9 cellular contexts compared by ENCODE assay signal in the genomic region with DNA sequence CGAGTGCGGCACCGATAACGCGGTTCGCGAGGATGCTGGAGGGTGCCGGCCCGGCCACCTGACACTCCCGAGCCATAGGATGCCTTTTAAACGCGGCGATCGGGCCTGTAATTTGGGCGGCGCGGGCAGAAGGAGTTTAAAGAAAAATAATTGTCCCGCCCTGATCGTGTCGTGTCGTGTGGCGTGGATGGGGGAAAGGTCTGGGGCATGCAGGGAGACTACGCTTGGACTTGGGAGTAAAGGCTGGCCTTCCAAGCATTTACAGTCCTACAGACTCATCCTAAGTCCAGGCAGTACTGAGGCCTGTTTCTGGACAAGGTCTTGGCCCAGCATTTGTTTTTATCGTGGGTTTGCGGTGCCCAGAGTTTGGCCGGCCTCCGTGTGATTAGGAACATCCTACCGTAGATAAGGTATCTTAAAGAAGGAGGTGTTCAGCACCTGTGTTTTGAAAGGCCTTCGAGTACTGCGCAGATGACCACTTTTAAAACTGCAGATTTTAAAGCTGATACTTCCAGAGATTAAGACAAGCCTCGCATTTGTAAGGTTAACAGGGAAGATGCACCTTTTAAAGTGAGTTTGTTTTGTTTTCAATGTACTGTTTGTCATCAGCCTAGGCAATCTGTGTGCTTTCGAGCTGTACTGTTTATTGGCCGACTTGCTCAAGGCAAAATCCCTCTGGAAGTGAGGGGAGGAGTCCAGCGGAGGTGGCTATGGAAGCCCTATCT. TPM values are rescaled to one million over a fixed set of nuclear protein-coding genes. Genes with fewer than 3 reads are reported as not detected.
A peak's percentile ranks its signal among the peaks of the same experiment; 100 is the strongest.
DNase-seq lines count a peak whose midpoint lies in the region; ATAC-seq, FAIRE-seq and TF ChIP-seq lines count a peak whose summit lies in the region.
"Had no signal": no experiment of that assay in that cellular context is flagged by ENCODE, and none has a peak within 500 bp of the region (broad histone marks: within the 10 kb centered on the region; RNA-seq: fewer than 3 reads in every experiment).

No MANE protein-coding gene starts in this region.

- H3K27me3 ChIP-seq in H1 (replicated peaks in 1 of 4; ENCODE audit: control insufficient read depth in 3 of 4, extremely low read depth in 1 of 4, insufficient read depth in 3 of 4, low read length in 3 of 4): no peaks in the 10 kb centered on the region
- no peaks in the 10 kb centered on the region for H3K27me3 ChIP-seq in upper lobe of right lung

- peak overlapping the region; percentile 89 for H3K18ac ChIP-seq in H1 (ENCODE audit: extremely low read depth, low read length)

- peak overlapping the region; percentile 7 for H4K5ac ChIP-seq in H1 (ENCODE audit: insufficient read length, low read depth, low read length)

- peaks cover 12 to 13% of the 10 kb centered on the region in 2 experiments for H4K20me1 ChIP-seq in H1 (replicated peaks in 1 of 2; ENCODE audit: control insufficient read depth in 1 of 2, insufficient read depth in 2 of 2, low read length in 2 of 2)

- peak overlapping the region; percentile 42; the same call in 1 of the 2 replicates for H2BK5ac ChIP-seq in H1 (ENCODE audit: low read depth, low read length)

- H3K23ac ChIP-seq in H1 (ENCODE audit: insufficient read length): no peak overlapping the region

- no peak overlapping the region for H2AFZ ChIP-seq in H1 (ENCODE audit: low read length)

- no peak overlapping the region for H3K4ac ChIP-seq in H1 (replicated peaks; ENCODE audit: insufficient read length, low read depth, low read length)

- peaks cover 7 to 44% (median 29%) of the 10 kb centered on the region in 4 experiments for H3K36me3 ChIP-seq in H1 (ENCODE audit: control insufficient read depth in 2 of 4, insufficient read depth in 4 of 4, low read length in 3 of 4)
- no peaks in the 10 kb centered on the region for H3K36me3 ChIP-seq in upper lobe of right lung

- POLR2A ChIA-PET in activated CD4-positive, alpha-beta T cell treated with anti-CD3 and anti-CD28 coated beads for 36 hours (lab: Charles Lee): no interaction called here
- POLR2A ChIA-PET in H1 (lab: Charles Lee; ENCODE audit: partially characterized antibody): interaction anchor here (0.7 to 4.2 kb wide), 16 partner anchors 8 to 115 kb away, joined by 3 to 48 read pairs (median 6); partner anchors contain the start of gene ZNF143

- peaks cover 31% of the 10 kb centered on the region for H3K4me1 Mint-ChIP-seq in activated CD4-positive, alpha-beta T cell treated with anti-CD3 and anti-CD28 coated beads for 36 hours
- peaks cover 30% of the 10 kb centered on the region for H3K4me1 Mint-ChIP-seq in memory B cell

- no peak overlapping the region for H2BK20ac ChIP-seq in H1 (ENCODE audit: low read length)

- no peak for TF ChIP-seq EP300 in H1 (IDR thresholded peaks at IDR 0.05; ENCODE audit: borderline replicate concordance in 1 of 2, low read depth in 2 of 2, low read length in 2 of 2)

- peak overlapping the region; percentile 1; the same call in 1 of the 2 replicates for H2BK12ac ChIP-seq in H1 (ENCODE audit: low read depth, low read length)

- TF ChIP-seq POLR2A in H1 (IDR thresholded peaks at IDR 0.05; ENCODE audit: control extremely low read depth in 1 of 2, low read depth in 2 of 2, low read length in 2 of 2): peak; percentile 78 to 81

- no peak overlapping the region for H4K91ac ChIP-seq in H1 (replicated peaks; ENCODE audit: insufficient read length, low read length)

- H3K9me3 ChIP-seq in H1 (ENCODE audit: insufficient read depth in 2 of 2, low read depth in 1 of 2, low read length in 1 of 2) (no peaks in the 10 kb centered on the region), upper lobe of right lung (no peaks in the 10 kb centered on the region)

- H3K4me1 ChIP-seq in H1 (replicated peaks in 1 of 4; ENCODE audit: control insufficient read depth in 3 of 4, insufficient read depth in 4 of 4, low read length in 3 of 4): peaks cover 0 to 5% (median 3%) of the 10 kb centered on the region in 4 experiments; a peak in 4 of 7 replicates
- peaks cover 9% of the 10 kb centered on the region for H3K4me1 ChIP-seq in upper lobe of right lung

- H3K79me2 ChIP-seq in H1 (ENCODE audit: control insufficient read depth in 1 of 2, insufficient read depth in 2 of 2, low read length in 2 of 2): peaks cover 28 to 61% of the 10 kb centered on the region in 2 experiments

- no peak overlapping the region for H3K14ac ChIP-seq in H1 (ENCODE audit: insufficient read length)

- H2BK15ac ChIP-seq in H1 (ENCODE audit: low read length): no peak overlapping the region

- DNase-seq in activated CD4-positive, alpha-beta T cell treated with anti-CD3 and anti-CD28 coated beads for 36 hours: peak; percentile 50
- no peak for DNase-seq in activated CD4-positive, alpha-beta T cell treated with anti-CD3 and anti-CD28 coated beads, Interleukin-2, amount 50 U/mL, for 4 hours
- DNase-seq in NCI-H1092 (lab: John Stamatoyannopoulos, UW) (peak; percentile 40), T-helper 9 cell (peak; percentile 15), H1 (ENCODE audit: low read depth in 1 of 2, low spot score in 2 of 2) (peak in 1 of 2 experiments; percentile 47), memory B cell (ENCODE audit: low spot score in 2 of 2) (no peak), upper lobe of right lung (no peak)

- peak overlapping the region; percentile 65 for H4K8ac ChIP-seq in H1 (ENCODE audit: extremely low read depth, insufficient read depth, low read length)

- FAIRE-seq in H1 (lab: Jason Lieb, UNC): peak; percentile 48
- FAIRE-seq: GM18507 had no signal

- CTCF ChIA-PET in activated CD4-positive, alpha-beta T cell treated with anti-CD3 and anti-CD28 coated beads for 36 hours (lab: Charles Lee): interaction anchor here (1.2 to 5.5 kb wide), 4 partner anchors 13 to 173 kb away, joined by 3 to 37 read pairs (median 6); no protein-coding TSS in a partner anchor
- CTCF ChIA-PET in H1 (lab: Charles Lee; ENCODE audit: partially characterized antibody): interaction anchor here (1.4 to 3.4 kb wide), 4 partner anchors 9 to 175 kb away, joined by 5 to 18 read pairs (median 6); no protein-coding TSS in a partner anchor

- no peak overlapping the region for H2BK120ac ChIP-seq in H1 (replicated peaks; ENCODE audit: low read depth, low read length)

- no peaks in the 10 kb centered on the region for H3K9me3 Mint-ChIP-seq in activated CD4-positive, alpha-beta T cell treated with anti-CD3 and anti-CD28 coated beads for 36 hours (ENCODE audit: low read depth)
- no peaks in the 10 kb centered on the region for H3K9me3 Mint-ChIP-seq in memory B cell

- peaks cover 50% of the 10 kb centered on the region for H3K36me3 Mint-ChIP-seq in activated CD4-positive, alpha-beta T cell treated with anti-CD3 and anti-CD28 coated beads for 36 hours (ENCODE audit: low read depth)
- peaks cover 8% of the 10 kb centered on the region for H3K36me3 Mint-ChIP-seq in memory B cell

- intact Hi-C loops in activated CD4-positive, alpha-beta T cell treated with anti-CD3 and anti-CD28 coated beads for 36 hours (cut with DNase I, micrococcal nuclease): loop anchor here (5.0 kb wide), 2 partner anchors 38 to 213 kb away; no protein-coding TSS in a partner anchor
- intact Hi-C loops in upper lobe of right lung (cut with DNase I): no loop called here

- H2AK5ac ChIP-seq in H1 (ENCODE audit: low read depth, low read length): no peak overlapping the region

- H3K4me3 ChIP-seq in H1 (ENCODE audit: extremely low read depth in 1 of 4, insufficient read depth in 2 of 4, low read depth in 3 of 4, low read length in 4 of 4) (peak overlapping the region; percentile 80 to 93 (median 84)), upper lobe of right lung (peak overlapping the region; percentile 77)

- peak overlapping the region; percentile 85 to 98 (median 92) for H3K9ac ChIP-seq in H1 (replicated peaks in 1 of 4; ENCODE audit: extremely low read depth in 1 of 4, low read depth in 3 of 4, low read length in 3 of 4)

- H3K79me1 ChIP-seq in H1 (ENCODE audit: low read depth, low read length): no peaks in the 10 kb centered on the region

- no peak for TF ChIP-seq CTCF in H1 (IDR thresholded peaks at IDR 0.05; ENCODE audit: control extremely low read depth in 1 of 3, insufficient read depth in 1 of 3, low read depth in 1 of 3, low read length in 3 of 3)
- TF ChIP-seq CTCF in upper lobe of right lung (IDR thresholded peaks at IDR 0.05): no peak

- peaks cover 6% of the 10 kb centered on the region for H3K23me2 ChIP-seq in H1 (ENCODE audit: low read depth, low read length)

- peak overlapping the region; percentile 94 for H3K4me3 Mint-ChIP-seq in activated CD4-positive, alpha-beta T cell treated with anti-CD3 and anti-CD28 coated beads for 36 hours
- peak overlapping the region; percentile 99 for H3K4me3 Mint-ChIP-seq in memory B cell

- H3K27ac Mint-ChIP-seq in activated CD4-positive, alpha-beta T cell treated with anti-CD3 and anti-CD28 coated beads for 36 hours: peak overlapping the region; percentile 82
- peak overlapping the region; percentile 92 for H3K27ac Mint-ChIP-seq in memory B cell

- H3K27ac ChIP-seq in H1 (ENCODE audit: low read depth, low read length) (peak overlapping the region; percentile 90), upper lobe of right lung (peak overlapping the region; percentile 78)

- peak overlapping the region; percentile 13 for H3K56ac ChIP-seq in H1 (replicated peaks; ENCODE audit: insufficient read length, low read depth, low read length)

- H3K27me3 Mint-ChIP-seq in activated CD4-positive, alpha-beta T cell treated with anti-CD3 and anti-CD28 coated beads for 36 hours: peaks cover 3% of the 10 kb centered on the region
- no peaks in the 10 kb centered on the region for H3K27me3 Mint-ChIP-seq in memory B cell

- no peak for TF ChIP-seq RAD21 in H1 (IDR thresholded peaks at IDR 0.05 in 1 of 2, conservative IDR thresholded peaks at IDR 0.05 in 1 of 2; ENCODE audit: low read depth in 2 of 2, low read length in 2 of 2)

- ATAC-seq in activated CD4-positive, alpha-beta T cell treated with anti-CD3 and anti-CD28 coated beads for 36 hours: no peak
- no peak for ATAC-seq in memory B cell (ENCODE audit: low read depth)
- ATAC-seq in upper lobe of right lung: no peak
- ATAC-seq in HG03135 (IDR thresholded peaks at IDR 0.05; ENCODE audit: unreplicated experiment): no peak

- H3K4me2 ChIP-seq in H1 (ENCODE audit: insufficient read depth in 1 of 2, low read depth in 2 of 2, low read length in 2 of 2): peak overlapping the region; percentile 61 to 66

- 0% methylated on average over 34 of the region's 34 CpGs; no CpG with 5 or more reads in 1 of the 2 experiments for WGBS in H1 (ENCODE audit: extremely low coverage in 1 of 2, insufficient coverage in 1 of 2, insufficient read length in 1 of 2, insufficient replicate concordance in 2 of 2, low coverage in 1 of 2, low lambda C conversion rate in 2 of 2, missing lambda C conversion rate in 1 of 2), 2 experiments

RNA-seq across cellular contexts. Expression of gene WEE1, which starts 1.5 kb away (rescaled TPM):
- total RNA-seq in activated CD4-positive, alpha-beta T cell treated with anti-CD3 and anti-CD28 coated beads for 36 hours: 10 to 100 TPM; 44.8 to 46.5 TPM
- 115 and 120 TPM in 2 replicates for total RNA-seq in H1 (2021; fragmentation: NEBNext Ultra II Directional; extraction: Animal tissue kit (Norgen Biotek cat#: 25700))
- polyA plus RNA-seq in H1 (2011; rRNA removed): 22.6 and 40.8 TPM in 2 replicates
- 49.2 TPM for polyA plus RNA-seq in H1 (2011; cell fraction: cytosol; rRNA removed)
- 21.5 TPM for polyA plus RNA-seq in H1 (2011; cell fraction: nucleus; rRNA removed)
- polyA plus RNA-seq in H1 (2012, experiment 1 of 2): 55.4 to 89.1 TPM (median 63.7 TPM) in 4 replicates
- polyA plus RNA-seq in H1 (2012, experiment 2 of 2): 19.5 TPM
- polyA plus RNA-seq in H1 (2013, experiment 1 of 2): 55.2 TPM
- polyA plus RNA-seq in H1 (2013, experiment 2 of 2): 53.3 TPM
- 48.9 and 53.0 TPM in 2 replicates for polyA minus RNA-seq in H1 (2011; rRNA and poly(A)+ RNA removed)
- polyA minus RNA-seq in H1 (2011; cell fraction: cytosol; rRNA and poly(A)+ RNA removed): 37.4 TPM
- polyA minus RNA-seq in H1 (2011; cell fraction: nucleus; rRNA and poly(A)+ RNA removed): 91.8 TPM
- total RNA-seq in upper lobe of right lung: 10.9 TPM

Comparison
In these comparisons a context has a peak if more than half of its experiments do, and no peak if none do; other contexts are left out.
1. DNase-seq: peak in activated CD4-positive, alpha-beta T cell treated with anti-CD3 and anti-CD28 coated beads for 36 hours (single experiment), NCI-H1092 (single experiment) and T-helper 9 cell (single experiment); none in activated CD4-positive, alpha-beta T cell treated with anti-CD3 and anti-CD28 coated beads, Interleukin-2, amount 50 U/mL, for 4 hours (0 of 2), memory B cell (0 of 2) and upper lobe of right lung (single experiment).